ENCODE assay signal across 8 cellular contexts in genomic region chr17:16027708-16028584, GRCh38. TPM values are rescaled to one million over a fixed set of nuclear protein-coding genes. Genes with fewer than 3 reads are reported as not detected.
DNase-seq lines count a peak whose midpoint lies in the region; ATAC-seq and TF ChIP-seq lines count a peak whose summit lies in the region.

No MANE protein-coding gene starts in this region.

- 83 to 88% methylated on average over 5 of the region's 5 CpGs for WGBS in body of pancreas, 2 donors
- 65 to 85% methylated on average over 5 of the region's 5 CpGs for WGBS in lung, 2 donors

- H3K9me3 ChIP-seq in SJSA1 (replicated peaks) (no peaks in the 10 kb centered on the region), body of pancreas (no peaks in the 10 kb centered on the region), lung (ENCODE audit: control insufficient read depth in 2 of 2, insufficient read depth in 1 of 2, low read length in 1 of 2) (no peaks in the 10 kb centered on the region)

- peaks cover 96% of the 10 kb centered on the region for H3K36me3 Mint-ChIP-seq in stimulated activated naive CD8-positive, alpha-beta T cell treated with anti-CD3 and anti-CD28 coated beads, Interleukin-15, Interleukin-2, amounts not matched to agents 100 ng/mL and 50 ng/mL, for 24 hours (ENCODE audit: low read depth)

- no peaks in the 10 kb centered on the region for H3K27me3 Mint-ChIP-seq in stimulated activated naive CD8-positive, alpha-beta T cell treated with anti-CD3 and anti-CD28 coated beads, Interleukin-15, Interleukin-2, amounts not matched to agents 100 ng/mL and 50 ng/mL, for 24 hours

- H3K9me3 Mint-ChIP-seq in stimulated activated naive CD8-positive, alpha-beta T cell treated with anti-CD3 and anti-CD28 coated beads, Interleukin-15, Interleukin-2, amounts not matched to agents 100 ng/mL and 50 ng/mL, for 24 hours = no peaks in the 10 kb centered on the region

- peak overlapping the region; percentile 79 for H3K4me3 Mint-ChIP-seq in stimulated activated naive CD8-positive, alpha-beta T cell treated with anti-CD3 and anti-CD28 coated beads, Interleukin-15, Interleukin-2, amounts not matched to agents 100 ng/mL and 50 ng/mL, for 24 hours

- DNase-seq in SJSA1 (ENCODE audit: low read depth in 1 of 2, low spot score in 2 of 2) (peak; percentile 66 to 67), body of pancreas (peak in 2 of 4 donors; percentile 32 to 37), lung (ENCODE audit: low spot score) (no peak), DMS79 (lab: John Stamatoyannopoulos, UW) (no peak)
- DNase-seq in effector CD8-positive, alpha-beta T cell (lab: John Stamatoyannopoulos, UW) = no peak

- peak; percentile 78 for ATAC-seq in GM18498 (IDR thresholded peaks at IDR 0.05; ENCODE audit: unreplicated experiment)
- peak; percentile 69 for ATAC-seq in HG02678 (IDR thresholded peaks at IDR 0.05; ENCODE audit: unreplicated experiment)
- peak; percentile 67 for ATAC-seq in body of pancreas
- ATAC-seq in lung (ENCODE audit: insufficient read depth, low FRiP score) = peak; percentile 84

- no peak for TF ChIP-seq POLR2A in body of pancreas (IDR thresholded peaks at IDR 0.05)

- H3K36me3 ChIP-seq in SJSA1 (peaks cover 89% of the 10 kb centered on the region), body of pancreas (replicated peaks in 1 of 2; ENCODE audit: insufficient read depth in 1 of 2, low read depth in 2 of 2) (peaks cover 4 to 43% of the 10 kb centered on the region in 2 donors), lung (ENCODE audit: control insufficient read depth in 2 of 2, insufficient read depth in 2 of 2, low read length in 2 of 2) (peaks cover 35 to 47% of the 10 kb centered on the region in 2 donors)

- H3K4me3 ChIP-seq in SJSA1 (no peak overlapping the region), body of pancreas (no peak overlapping the region), lung (no peak overlapping the region)

- H3K27me3 ChIP-seq in SJSA1 (replicated peaks) (no peaks in the 10 kb centered on the region), body of pancreas (no peaks in the 10 kb centered on the region), lung (ENCODE audit: control insufficient read depth, insufficient read depth) (no peaks in the 10 kb centered on the region)

- intact Hi-C loops in body of pancreas (cut with DNase I) = no loop called here

- TF ChIP-seq CTCF in body of pancreas (IDR thresholded peaks at IDR 0.05) (peak in 1 of 7 experiments; percentile 16), lung (IDR thresholded peaks at IDR 0.05; ENCODE audit: control extremely low read depth, extremely low read depth) (no peak)

- H3K27ac ChIP-seq in SJSA1 (peak overlapping the region; percentile 73), body of pancreas (peak overlapping the region in 3 of 4 donors; percentile 17 to 50 (median 48)), lung (ENCODE audit: low read depth in 1 of 2, low read length in 1 of 2) (peak overlapping the region; percentile 88 to 89)

- H3K4me1 ChIP-seq in SJSA1 (replicated peaks) = peaks cover 22% of the 10 kb centered on the region
- H3K4me1 ChIP-seq in body of pancreas = peaks cover 9% of the 10 kb centered on the region
- peaks cover 2 to 10% of the 10 kb centered on the region in 2 donors for H3K4me1 ChIP-seq in lung (ENCODE audit: control insufficient read depth in 2 of 2, insufficient read depth in 2 of 2, low read length in 2 of 2)

- H3K27ac Mint-ChIP-seq in stimulated activated naive CD8-positive, alpha-beta T cell treated with anti-CD3 and anti-CD28 coated beads, Interleukin-15, Interleukin-2, amounts not matched to agents 100 ng/mL and 50 ng/mL, for 24 hours = peak overlapping the region; percentile 97

- peaks cover 42% of the 10 kb centered on the region for H3K4me1 Mint-ChIP-seq in stimulated activated naive CD8-positive, alpha-beta T cell treated with anti-CD3 and anti-CD28 coated beads, Interleukin-15, Interleukin-2, amounts not matched to agents 100 ng/mL and 50 ng/mL, for 24 hours (ENCODE audit: low read depth)

RNA-seq across cellular contexts. Expression of gene TTC19, which starts 28.3 kb away (rescaled TPM):
- 23.1 and 28.9 TPM in 2 replicates for total RNA-seq in SJSA1 (2014; rRNA removed; shearing (Covaris generic))
- total RNA-seq in body of pancreas = 10 to 100 TPM; 64.1 to 75.8 TPM
- total RNA-seq in lung = 10 to 100 TPM; 51.1 to 80.1 TPM
- 10 to 100 TPM; 19.1 to 19.5 TPM for polyA plus RNA-seq in lung

RNA-seq across cellular contexts. Expression of gene ZSWIM7, which starts 28.4 kb away (rescaled TPM):
- 16.2 and 18.8 TPM in 2 replicates for total RNA-seq in SJSA1 (2014; rRNA removed; shearing (Covaris generic))
- total RNA-seq in body of pancreas (10 to 100 TPM; 18.2 to 18.8 TPM), lung (10 to 100 TPM; 17.9 to 20.5 TPM)
- 10 to 100 TPM; 36.4 to 39.1 TPM for polyA plus RNA-seq in lung

Comparison
In these comparisons a context has a peak if more than half of its experiments do, and no peak if none do; other contexts are left out.
1. DNase-seq: peak in SJSA1 (2 of 2); none in lung (single experiment), DMS79 (single experiment) and effector CD8-positive, alpha-beta T cell (single experiment).
2. Peak in every context shown above with its lines, with median percentiles within 50 percentile points of each other: ATAC-seq and H3K27ac ChIP-seq.